1 cellular context compared by ENCODE assay signal in genomic region chr7:6729492-6730342, GRCh38.
TF ChIP-seq lines count a peak whose summit lies in the region.

No MANE protein-coding gene starts in this region.

TF ChIP-seq in K562, 482 proteins besides CTCF, POLR2A, EP300 and RAD21 (continued from another document):
- TF ChIP-seq STAT6 (CRISPR knock-in tag; IDR thresholded peaks at IDR 0.05) (no peak), SRF (CRISPR knock-in tag; IDR thresholded peaks at IDR 0.05) (peak in 1 of 2 experiments; percentile 53; a peak in 1 of 4 replicates), TGIF2 (CRISPR knock-in tag; IDR thresholded peaks at IDR 0.05) (no peak), ARID4B (CRISPR knock-in tag; IDR thresholded peaks at IDR 0.05) (peak; percentile 92), MYNN (IDR thresholded peaks at IDR 0.05) (peak; percentile 30; the same call in 1 of the 2 replicates), MYNN (CRISPR knock-in tag; IDR thresholded peaks at IDR 0.05) (no peak), POU5F1 (IDR thresholded peaks at IDR 0.05; ENCODE audit: borderline replicate concordance, low read depth, low read length, partially characterized antibody) (peak; percentile 17), FOXA3 (CRISPR knock-in tag; conservative IDR thresholded peaks at IDR 0.05 in 1 of 2, IDR thresholded peaks at IDR 0.05 in 1 of 2) (0 out of 4 replicates have a peak, but pooled peaks of 1 of the 2 experiments have one; percentile 71), MLLT1 (IDR thresholded peaks at IDR 0.05) (no peak), ETV5 (CRISPR knock-in tag; IDR thresholded peaks at IDR 0.05; ENCODE audit: low read depth) (peak; percentile 71; the same call in 1 of the 2 replicates), ATF1 (CRISPR knock-in tag; IDR thresholded peaks at IDR 0.05) (no peak), ATF1 (tag; IDR thresholded peaks at IDR 0.05) (peak; percentile 29; the same call in 1 of the 2 replicates), NR2F6 (CRISPR knock-in tag; IDR thresholded peaks at IDR 0.05) (no peak), SAFB (IDR thresholded peaks at IDR 0.05; ENCODE audit: borderline replicate concordance, low read depth, low read length) (no peak), USF1 (CRISPR knock-in tag; IDR thresholded peaks at IDR 0.05) (peak; percentile 49; the same call in 1 of the 2 replicates), ZC3H8 (IDR thresholded peaks at IDR 0.05) (no peak), ZNF655 (CRISPR knock-in tag; IDR thresholded peaks at IDR 0.05) (no peak), SIX5 (IDR thresholded peaks at IDR 0.05; ENCODE audit: borderline replicate concordance in 1 of 2, insufficient read depth in 1 of 2, low read depth in 1 of 2, low read length in 2 of 2) (no peak), POLR2AphosphoS5 (IDR thresholded peaks at IDR 0.05; ENCODE audit: control insufficient read depth, insufficient read depth, low read depth, low read length) (peak; percentile 55; the same call in 1 of the 2 replicates), ZBTB49 (CRISPR knock-in tag; IDR thresholded peaks at IDR 0.05; ENCODE audit: borderline replicate concordance) (no peak), ZNF830 (CRISPR knock-in tag; IDR thresholded peaks at IDR 0.05) (no peak), PRMT5 (CRISPR knock-in tag; IDR thresholded peaks at IDR 0.05) (no peak), MXD1 (CRISPR knock-in tag; IDR thresholded peaks at IDR 0.05; ENCODE audit: borderline replicate concordance, poor library complexity, severe bottlenecking) (no peak)
